In the genomic region with DNA sequence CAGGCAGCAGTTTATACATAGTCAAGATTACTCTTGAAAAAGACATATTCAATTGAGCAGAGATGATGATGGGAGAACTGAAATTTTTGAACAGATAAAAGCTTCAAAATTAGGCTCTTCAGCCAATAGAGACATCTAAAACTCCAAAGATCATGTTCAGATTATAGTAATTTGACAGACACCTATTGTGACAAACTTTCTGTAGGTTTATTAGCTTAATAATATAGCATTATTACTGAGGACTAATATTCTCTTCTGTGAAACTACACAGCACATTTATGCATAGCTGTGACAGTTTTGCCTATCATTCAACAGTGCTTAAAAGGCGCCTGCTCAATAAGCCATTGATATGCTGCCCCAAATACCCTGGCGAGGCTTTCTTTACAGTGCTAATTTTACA, we compare ENCODE assay signal across 35 cellular contexts.
"Had no signal": no experiment of that assay in that cellular context is flagged by ENCODE, and none has a peak within 500 bp of the region (broad histone marks: within the 10 kb centered on the region; RNA-seq: fewer than 3 reads in every experiment).

No MANE protein-coding gene starts in this region.

- H3K36me3 ChIP-seq: MG63 had no signal

- DNase-seq: Karpas-422, Kasumi-1, KG1, MG63, MM.1S, MV-4-11, NCI-H1048, NCI-H1092, NCI-H1092 treated with DMSO at 0.1 percent for 48 hours, NCI-H1105, NCI-H1105 treated with DMSO at 0.1 percent for 48 hours, NCI-H1417, NCI-H1417 treated with DMSO at 0.1 percent for 48 hours, NCI-H1436, NCI-H1436 treated with DMSO at 0.1 percent for 48 hours, NCI-H146, NCI-H1694, NCI-H1694 treated with DMSO at 0.1 percent for 48 hours, NCI-H187, NCI-H187 treated with DMSO at 0.1 percent for 48 hours, NCI-H1930, NCI-H2029, NCI-H2029 treated with DMSO at 0.1 percent for 48 hours, NCI-H2081, NCI-H2081 treated with DMSO at 0.1 percent for 48 hours, NCI-H2107, NCI-H2171, NCI-H2171 treated with DMSO at 0.1 percent for 48 hours, NCI-H226, NCI-H345, NCI-H446, NCI-H446 treated with DMSO at 0.1 percent for 48 hours, NCI-H510A, NCI-H510A treated with DMSO at 0.1 percent for 48 hours had no signal

- H3K4me3 ChIP-seq: MG63 had no signal

- H3K27ac ChIP-seq: KMS-11 had no signal

- H3K4me2 ChIP-seq: KMS-11 had no signal

- H3K27me3 ChIP-seq: MG63 had no signal

- H3K9me3 ChIP-seq: MG63 had no signal

- H3K9ac ChIP-seq: KMS-11 had no signal
